In the genomic region with DNA sequence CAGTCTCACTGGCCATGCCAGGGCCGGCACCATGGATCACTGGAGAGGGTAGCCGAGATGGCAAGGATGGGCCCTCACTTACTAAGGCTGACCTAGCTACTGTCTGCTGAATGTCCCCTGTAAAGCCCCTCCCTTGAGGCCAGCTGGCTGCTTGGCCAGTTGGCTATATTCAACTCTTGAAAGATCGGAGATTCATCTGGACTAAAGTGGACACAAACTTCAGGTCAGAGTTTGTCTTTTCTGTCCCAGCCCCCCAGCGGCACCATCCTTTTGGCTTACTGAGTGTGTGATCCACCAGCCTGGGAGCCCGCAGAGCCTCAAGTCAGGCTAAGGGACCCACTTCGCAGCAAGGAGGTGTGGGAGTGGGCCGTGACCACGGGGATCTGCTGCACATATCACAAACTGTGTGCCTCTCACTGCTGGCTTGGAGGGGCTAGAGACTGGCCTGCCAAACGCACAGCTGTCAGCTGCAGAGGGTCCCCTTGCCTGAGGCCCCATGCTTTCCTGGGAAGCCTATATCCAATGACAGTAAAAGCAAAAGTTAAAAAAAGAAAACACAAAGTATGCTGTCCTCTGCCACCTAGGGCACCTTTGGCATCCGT, we compare ENCODE assay signal across 19 cellular contexts.
DNase-seq lines count a peak whose midpoint lies in the region; ATAC-seq and TF ChIP-seq lines count a peak whose summit lies in the region.
"Had no signal": no experiment of that assay in that cellular context is flagged by ENCODE, and none has a peak within 500 bp of the region (broad histone marks: within the 10 kb centered on the region; RNA-seq: fewer than 3 reads in every experiment).

No MANE protein-coding gene starts in this region.

- peaks cover 6% of the 10 kb centered on the region for H3K9me3 ChIP-seq in Karpas-422 (ENCODE audit: low read length)

- no peaks in the 10 kb centered on the region for H3K4me1 Mint-ChIP-seq in activated T-cell treated with anti-CD3 and anti-CD28 coated beads, Interleukin-2, amount 50 U/mL, for 24 hours (ENCODE audit: low read depth)
- H3K4me1 Mint-ChIP-seq in Calu3 (ENCODE audit: low read depth, unreplicated experiment): peaks cover 22% of the 10 kb centered on the region
- H3K4me1 Mint-ChIP-seq in chondrocyte (ENCODE audit: low read depth): no peaks in the 10 kb centered on the region

- no peaks in the 10 kb centered on the region for H4K20me1 ChIP-seq in Karpas-422 (ENCODE audit: insufficient read depth, low read depth, low read length)
- H4K20me1 ChIP-seq: BLaER1 treated with 17β-estradiol and CSF1 and Interleukin-3, amounts not matched to agents 10 nM and 100 nM had no signal

- TF ChIP-seq CTCF in Calu3 (IDR thresholded peaks at IDR 0.05; ENCODE audit: unreplicated experiment) (no peak), chondrocyte (IDR thresholded peaks at IDR 0.05) (no peak)

- intact Hi-C loops in Calu3 (cut with micrococcal nuclease; ENCODE audit: unreplicated experiment) (no loop called here), sciatic nerve (cut with DNase I) (no loop called here)

- peaks cover 18% of the 10 kb centered on the region for H3K9me3 Mint-ChIP-seq in activated T-cell treated with anti-CD3 and anti-CD28 coated beads, Interleukin-2, amount 50 U/mL, for 24 hours
- peaks cover 8% of the 10 kb centered on the region for H3K9me3 Mint-ChIP-seq in Calu3 (ENCODE audit: low read depth, unreplicated experiment)
- H3K9me3 Mint-ChIP-seq in chondrocyte (ENCODE audit: low read depth): peaks cover 19% of the 10 kb centered on the region

- no peaks in the 10 kb centered on the region for H3K27me3 ChIP-seq in Karpas-422 (ENCODE audit: low read length)
- H3K27me3 ChIP-seq: BLaER1 treated with 17β-estradiol and CSF1 and Interleukin-3, amounts not matched to agents 10 nM and 100 nM had no signal

- H3K27ac ChIP-seq in Karpas-422 (ENCODE audit: low read length): no peak overlapping the region
- H3K27ac ChIP-seq: BLaER1 treated with 17β-estradiol and CSF1 and Interleukin-3, amounts not matched to agents 10 nM and 100 nM; GM23248; HL-60 had no signal

- H3K4me3 Mint-ChIP-seq in activated T-cell treated with anti-CD3 and anti-CD28 coated beads, Interleukin-2, amount 50 U/mL, for 24 hours: no peak overlapping the region
- no peak overlapping the region for H3K4me3 Mint-ChIP-seq in Calu3 (ENCODE audit: low read depth, unreplicated experiment)
- no peak overlapping the region for H3K4me3 Mint-ChIP-seq in chondrocyte (ENCODE audit: unreplicated experiment)
- H3K4me3 Mint-ChIP-seq: CD8-positive, alpha-beta memory T cell had no signal

- no peak overlapping the region for H3K4me3 ChIP-seq in Karpas-422 (ENCODE audit: low read length)
- H3K4me3 ChIP-seq: BLaER1 treated with 17β-estradiol and CSF1 and Interleukin-3, amounts not matched to agents 10 nM and 100 nM; GM23248 had no signal

- H3K27me3 Mint-ChIP-seq in activated T-cell treated with anti-CD3 and anti-CD28 coated beads, Interleukin-2, amount 50 U/mL, for 24 hours: no peaks in the 10 kb centered on the region
- H3K27me3 Mint-ChIP-seq in Calu3 (ENCODE audit: unreplicated experiment) (no peaks in the 10 kb centered on the region), chondrocyte (ENCODE audit: low read depth) (peaks cover 6% of the 10 kb centered on the region)

- H3K36me3 Mint-ChIP-seq in activated T-cell treated with anti-CD3 and anti-CD28 coated beads, Interleukin-2, amount 50 U/mL, for 24 hours (ENCODE audit: low read depth): no peaks in the 10 kb centered on the region
- H3K36me3 Mint-ChIP-seq in Calu3 (ENCODE audit: insufficient read depth, unreplicated experiment) (peaks cover 8% of the 10 kb centered on the region), chondrocyte (ENCODE audit: low read depth) (no peaks in the 10 kb centered on the region)

- no peak overlapping the region for H3K27ac Mint-ChIP-seq in activated T-cell treated with anti-CD3 and anti-CD28 coated beads, Interleukin-2, amount 50 U/mL, for 24 hours
- peak overlapping the region; percentile 34 for H3K27ac Mint-ChIP-seq in Calu3 (ENCODE audit: unreplicated experiment)
- H3K27ac Mint-ChIP-seq in chondrocyte (ENCODE audit: unreplicated experiment): no peak overlapping the region
- H3K27ac Mint-ChIP-seq: CD8-positive, alpha-beta memory T cell had no signal

- H3K9me2 ChIP-seq in Karpas-422 (replicated peaks; ENCODE audit: insufficient read depth, low read length): no peaks in the 10 kb centered on the region

- no TSS peak for BruUV-seq in Calu3 (replicated peaks; lab: Mats Ljungman, UMichigan)

- no peak for ATAC-seq in sciatic nerve
- ATAC-seq in GM19324 (IDR thresholded peaks at IDR 0.05; ENCODE audit: low FRiP score, unreplicated experiment): no peak
- ATAC-seq: HCT116, PC-3 had no signal

- CTCF ChIA-PET in Calu3 (lab: Charles Lee): no interaction called here

- no peak overlapping the region for H2AFZ ChIP-seq in Karpas-422 (ENCODE audit: low read length)
- H2AFZ ChIP-seq: GM23248 had no signal

- no peaks in the 10 kb centered on the region for H3K79me2 ChIP-seq in Karpas-422 (ENCODE audit: low read length)

- DNase-seq in activated T-cell treated with anti-CD3 and anti-CD28 coated beads, Interleukin-2, amount 50 U/mL, for 24 hours: peak; percentile 20
- no peak for DNase-seq in activated T-cell treated with anti-CD3 and anti-CD28 coated beads for 4 hours
- DNase-seq in Calu3: no peak
- DNase-seq in chondrocyte (ENCODE audit: low spot score): peak; percentile 49
- DNase-seq in sciatic nerve (ENCODE audit: low spot score): peak; percentile 37
- no peak for DNase-seq in Karpas-422
- DNase-seq in SW 1271 (lab: John Stamatoyannopoulos, UW): no peak
- DNase-seq: DND-41, GM23248, KBM-7, NCI-H1436, NCI-H2029, NCI-H748 treated with DMSO at 0.1 percent for 48 hours, PC-3 had no signal

- no peak overlapping the region for H3K4me2 ChIP-seq in Karpas-422 (ENCODE audit: low read depth, low read length, poor library complexity, severe bottlenecking)
- H3K4me2 ChIP-seq: BLaER1 treated with 17β-estradiol and CSF1 and Interleukin-3, amounts not matched to agents 10 nM and 100 nM had no signal

- no peaks in the 10 kb centered on the region for H3K36me3 ChIP-seq in Karpas-422 (ENCODE audit: insufficient read depth, low read length)
- H3K36me3 ChIP-seq: BLaER1 treated with 17β-estradiol and CSF1 and Interleukin-3, amounts not matched to agents 10 nM and 100 nM had no signal

- peaks cover 15% of the 10 kb centered on the region for H3K4me1 ChIP-seq in Karpas-422 (ENCODE audit: low read length)

- no peak overlapping the region for H3K9ac ChIP-seq in Karpas-422 (ENCODE audit: low read length)
- H3K9ac ChIP-seq: BLaER1 treated with 17β-estradiol and CSF1 and Interleukin-3, amounts not matched to agents 10 nM and 100 nM; GM23248 had no signal

Comparison
In these comparisons a context has a peak if more than half of its experiments do, and no peak if none do; other contexts are left out.
1. DNase-seq: peak in activated T-cell treated with anti-CD3 and anti-CD28 coated beads, Interleukin-2, amount 50 U/mL, for 24 hours (single experiment), chondrocyte (single experiment) and sciatic nerve (single experiment); none in activated T-cell treated with anti-CD3 and anti-CD28 coated beads for 4 hours (single experiment), Calu3 (single experiment), Karpas-422 (single experiment) and SW 1271 (0 of 2).